ENCODE assay signal across 9 cellular contexts in the genomic region with DNA sequence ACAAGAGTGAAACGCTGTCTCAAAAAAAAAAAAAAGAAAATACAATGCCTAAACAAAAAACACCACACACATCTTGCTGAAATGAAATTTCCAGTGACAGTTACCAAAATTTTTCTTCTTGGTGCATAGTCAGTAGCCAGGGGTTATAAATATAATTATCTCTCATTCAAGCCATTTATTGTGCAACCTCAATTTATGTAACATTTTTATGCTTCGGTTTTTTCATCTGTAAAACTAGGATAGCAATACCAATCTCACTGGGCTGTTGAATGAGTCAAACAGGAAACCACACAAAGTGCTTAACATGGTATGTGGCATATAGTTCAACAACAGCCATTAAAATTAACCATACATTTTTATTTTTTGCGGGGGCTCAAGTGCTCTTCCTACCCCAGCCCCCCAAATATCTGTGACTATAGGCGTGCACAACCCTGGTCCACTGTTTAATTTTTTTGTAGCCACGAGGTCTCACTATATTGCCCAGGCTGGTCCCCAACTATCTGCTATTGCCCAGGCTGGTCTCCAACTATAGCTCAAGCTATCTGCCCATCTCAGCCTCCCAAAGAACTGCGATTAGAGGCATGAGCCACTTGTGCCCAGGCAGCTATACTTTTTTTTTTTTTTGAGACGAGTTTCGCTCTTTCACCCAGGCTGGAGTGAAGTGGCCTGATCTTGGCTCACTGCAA. TPM values are rescaled to one million over a fixed set of nuclear protein-coding genes. Genes with fewer than 3 reads are reported as not detected.
DNase-seq lines count a peak whose midpoint lies in the region; ATAC-seq and TF ChIP-seq lines count a peak whose summit lies in the region.
"Had no signal": no experiment of that assay in that cellular context is flagged by ENCODE, and none has a peak within 500 bp of the region (broad histone marks: within the 10 kb centered on the region; RNA-seq: fewer than 3 reads in every experiment).

No MANE protein-coding gene starts in this region.

- no peaks in the 10 kb centered on the region for H3K9me3 ChIP-seq in skeletal muscle satellite cell (replicated peaks; ENCODE audit: low read length)

- peak; percentile 61 for DNase-seq in activated CD8-positive, alpha-beta memory T cell treated with anti-CD3 and anti-CD28 coated beads, Interleukin-2, amount 10 ng/mL, durations not matched to agents 7 days and 5 days
- DNase-seq in activated CD8-positive, alpha-beta memory T cell treated with anti-CD3 and anti-CD28 coated beads for 24 hours, result no peak
- DNase-seq in NOMO-1 treated with dmso at 0.1 percent for 144 hours (lab: John Stamatoyannopoulos, UW; ENCODE audit: unreplicated experiment), result peak; percentile 52
- DNase-seq in NCI-H187 (lab: John Stamatoyannopoulos, UW), result no peak
- no peak for DNase-seq in NCI-H1105 treated with DMSO at 0.1 percent for 48 hours (lab: John Stamatoyannopoulos, UW)
- DNase-seq: stimulated activated naive CD4-positive, alpha-beta T cell treated with Interleukin-2 at 50 U/mL for 16 hours had no signal

- peaks cover 30% of the 10 kb centered on the region for H3K4me1 Mint-ChIP-seq in activated CD8-positive, alpha-beta memory T cell treated with anti-CD3 and anti-CD28 coated beads, Interleukin-2, amount 10 ng/mL, durations not matched to agents 7 days and 5 days
- peaks cover 40% of the 10 kb centered on the region for H3K4me1 Mint-ChIP-seq in brain

- peaks cover 39% of the 10 kb centered on the region for H3K36me3 Mint-ChIP-seq in activated CD8-positive, alpha-beta memory T cell treated with anti-CD3 and anti-CD28 coated beads, Interleukin-2, amount 10 ng/mL, durations not matched to agents 7 days and 5 days
- H3K36me3 Mint-ChIP-seq in brain, result peaks cover 34% of the 10 kb centered on the region

- CTCF ChIA-PET in activated CD8-positive, alpha-beta memory T cell treated with anti-CD3 and anti-CD28 coated beads, Interleukin-2, amount 10 ng/mL, durations not matched to agents 7 days and 5 days (lab: Charles Lee), result interaction anchor here (0.6 to 1.5 kb wide), 4 partner anchors 7 to 20 kb away, joined by 3 to 10 read pairs (median 4); no protein-coding TSS in a partner anchor

- ATAC-seq in activated CD8-positive, alpha-beta memory T cell treated with anti-CD3 and anti-CD28 coated beads, Interleukin-2, amount 10 ng/mL, durations not matched to agents 7 days and 5 days, result peak; percentile 50
- no peak for ATAC-seq in HG02970 (IDR thresholded peaks at IDR 0.05; ENCODE audit: low FRiP score, unreplicated experiment)

- H3K27me3 Mint-ChIP-seq in activated CD8-positive, alpha-beta memory T cell treated with anti-CD3 and anti-CD28 coated beads, Interleukin-2, amount 10 ng/mL, durations not matched to agents 7 days and 5 days, result no peaks in the 10 kb centered on the region
- peaks cover 21% of the 10 kb centered on the region for H3K27me3 Mint-ChIP-seq in brain

- H3K27me3 ChIP-seq in skeletal muscle satellite cell (ENCODE audit: control insufficient read depth, insufficient read depth, low read length), result no peaks in the 10 kb centered on the region

- H3K4me2 ChIP-seq in skeletal muscle satellite cell (ENCODE audit: low read length), result peak overlapping the region; percentile 70

- peak overlapping the region; percentile 17 for H3K4me3 ChIP-seq in skeletal muscle satellite cell (ENCODE audit: low read length)

- H3K4me3 Mint-ChIP-seq in activated CD8-positive, alpha-beta memory T cell treated with anti-CD3 and anti-CD28 coated beads, Interleukin-2, amount 10 ng/mL, durations not matched to agents 7 days and 5 days, result peak overlapping the region; percentile 96
- peak overlapping the region in 4 of 5 experiments; percentile 31 to 62 (median 50) for H3K4me3 Mint-ChIP-seq in brain

- peaks cover 29% of the 10 kb centered on the region for H3K36me3 ChIP-seq in skeletal muscle satellite cell (ENCODE audit: insufficient read depth, low read length)

- TF ChIP-seq CTCF in brain (conservative IDR thresholded peaks at IDR 0.05), result no peak

- no peaks in the 10 kb centered on the region for H3K9me3 Mint-ChIP-seq in activated CD8-positive, alpha-beta memory T cell treated with anti-CD3 and anti-CD28 coated beads, Interleukin-2, amount 10 ng/mL, durations not matched to agents 7 days and 5 days (ENCODE audit: low read depth)
- peaks cover 0 to 1% (median 0%) of the 10 kb centered on the region in 5 experiments for H3K9me3 Mint-ChIP-seq in brain

- H3K27ac Mint-ChIP-seq in activated CD8-positive, alpha-beta memory T cell treated with anti-CD3 and anti-CD28 coated beads, Interleukin-2, amount 10 ng/mL, durations not matched to agents 7 days and 5 days, result peak overlapping the region; percentile 97
- no peak overlapping the region for H3K27ac Mint-ChIP-seq in brain

- peaks cover 23% of the 10 kb centered on the region for H3K4me1 ChIP-seq in skeletal muscle satellite cell (ENCODE audit: control insufficient read depth, insufficient read depth, low read length)

- H3K9ac ChIP-seq in skeletal muscle satellite cell (ENCODE audit: low read depth, low read length), result no peak overlapping the region

RNA-seq across cellular contexts. Expression of gene COG4, which starts 2.6 kb away (rescaled TPM):
- total RNA-seq in activated CD8-positive, alpha-beta memory T cell treated with anti-CD3 and anti-CD28 coated beads, Interleukin-2, amount 10 ng/mL, durations not matched to agents 7 days and 5 days, result 10 to 100 TPM; 67.3 to 72.5 TPM
- polyA plus RNA-seq in brain (ENCODE audit: insufficient read depth, low read depth, low replicate concordance), result 77.8 TPM
- 34.0 and 53.5 TPM in 2 replicates for total RNA-seq in skeletal muscle satellite cell (2012; rRNA removed)

RNA-seq across cellular contexts. Expression of gene SF3B3, which starts 2.9 kb away (rescaled TPM):
- total RNA-seq in activated CD8-positive, alpha-beta memory T cell treated with anti-CD3 and anti-CD28 coated beads, Interleukin-2, amount 10 ng/mL, durations not matched to agents 7 days and 5 days, result 100 to 1,000 TPM; 407 to 541 TPM
- 328 TPM for polyA plus RNA-seq in brain (ENCODE audit: insufficient read depth, low read depth, low replicate concordance)
- 133 and 140 TPM in 2 replicates for total RNA-seq in skeletal muscle satellite cell (2012; rRNA removed)

Comparison
In these comparisons a context has a peak if more than half of its experiments do, and no peak if none do; other contexts are left out.
1. DNase-seq: peak in activated CD8-positive, alpha-beta memory T cell treated with anti-CD3 and anti-CD28 coated beads, Interleukin-2, amount 10 ng/mL, durations not matched to agents 7 days and 5 days (single experiment) and NOMO-1 treated with dmso at 0.1 percent for 144 hours (single experiment); none in activated CD8-positive, alpha-beta memory T cell treated with anti-CD3 and anti-CD28 coated beads for 24 hours (single experiment), NCI-H187 (0 of 2) and NCI-H1105 treated with DMSO at 0.1 percent for 48 hours (single experiment).